ENCODE assay signal across 8 cellular contexts in genomic region chr21:33267250-33267649, GRCh38. TPM values are rescaled to one million over a fixed set of nuclear protein-coding genes. Genes with fewer than 3 reads are reported as not detected.
DNase-seq lines count a peak whose midpoint lies in the region; ATAC-seq and TF ChIP-seq lines count a peak whose summit lies in the region.

No MANE protein-coding gene starts in this region.

- POLR2A ChIA-PET in OCI-LY7 (lab: Charles Lee), result interaction anchor here (0.7 to 2.5 kb wide), 15 partner anchors 19 to 67 kb away, joined by 3 to 12 read pairs (median 4); partner anchors contain the start of gene IFNAR1

- H3K36me3 Mint-ChIP-seq in endodermal cell (ENCODE audit: low read depth), result peaks cover 13% of the 10 kb centered on the region

- H2BK5ac ChIP-seq in trophoblast cell (ENCODE audit: low read depth, low read length, poor library complexity), result no peak overlapping the region

- peaks cover 45% of the 10 kb centered on the region for H3K36me3 ChIP-seq in DND-41 (ENCODE audit: insufficient read depth, low read length)
- H3K36me3 ChIP-seq in OCI-LY7 (ENCODE audit: insufficient read depth, low read length), result peaks cover 77% of the 10 kb centered on the region
- H3K36me3 ChIP-seq in endodermal cell (ENCODE audit: control insufficient read depth, insufficient read depth, low read length), result peaks cover 10% of the 10 kb centered on the region
- peaks cover 0 to 6% of the 10 kb centered on the region in 2 experiments for H3K36me3 ChIP-seq in trophoblast cell (ENCODE audit: control insufficient read depth in 1 of 2, insufficient read depth in 2 of 2, low read length in 2 of 2)

- no peak overlapping the region for H4K8ac ChIP-seq in trophoblast cell (ENCODE audit: low read depth, low read length)

- H3K4me2 ChIP-seq in DND-41 (ENCODE audit: insufficient read depth, low read length) (peak overlapping the region; percentile 72), OCI-LY7 (ENCODE audit: low read length) (peak overlapping the region; percentile 97), trophoblast cell (ENCODE audit: low read length) (peak overlapping the region; percentile 58)

- H4K20me1 ChIP-seq in DND-41 (ENCODE audit: insufficient read depth, low read length) (peaks cover 10% of the 10 kb centered on the region; the same call in 1 of the 2 replicates), OCI-LY7 (ENCODE audit: insufficient read depth, low read length) (0 out of 2 replicates have a peak, but pooled peaks cover 7% of the 10 kb centered on the region)

- no peak overlapping the region for H4K91ac ChIP-seq in trophoblast cell (ENCODE audit: low read depth, low read length)

- H3K27ac ChIP-seq in DND-41 (ENCODE audit: low read length) (peak overlapping the region; percentile 79), OCI-LY7 (ENCODE audit: low read depth, low read length, poor library complexity, severe bottlenecking) (peak overlapping the region; percentile 70), endodermal cell (ENCODE audit: low read depth, low read length) (no peak overlapping the region), trophoblast cell (ENCODE audit: low read depth, low read length) (no peak overlapping the region)

- 89% methylated on average over 4 of the region's 7 CpGs; no CpG with 5 or more reads in 1 of the 2 experiments for WGBS in endodermal cell (ENCODE audit: insufficient coverage in 1 of 2, insufficient read length in 1 of 2), 2 experiments
- WGBS in trophoblast cell (ENCODE audit: extremely low coverage, insufficient coverage, insufficient read length), result no CpG with 5 or more reads among the region's 7 CpGs

- H3K4me3 Mint-ChIP-seq in endodermal cell, result peak overlapping the region; percentile 63

- H3K4me1 ChIP-seq in DND-41 (ENCODE audit: insufficient read depth, low read length) (peaks cover 35% of the 10 kb centered on the region), OCI-LY7 (ENCODE audit: insufficient read depth, low read length, poor library complexity, severe bottlenecking) (peaks cover 52% of the 10 kb centered on the region), endodermal cell (ENCODE audit: control insufficient read depth, insufficient read depth, low read length) (no peaks in the 10 kb centered on the region), trophoblast cell (ENCODE audit: control insufficient read depth in 1 of 2, insufficient read depth in 2 of 2, low read length in 2 of 2) (peaks cover 0 to 10% of the 10 kb centered on the region in 2 experiments)

- no peak overlapping the region for H2BK12ac ChIP-seq in trophoblast cell (ENCODE audit: low read length)

- H3K27me3 Mint-ChIP-seq in endodermal cell (ENCODE audit: insufficient read depth), result peaks cover 12% of the 10 kb centered on the region

- H3K27me3 ChIP-seq in DND-41 (ENCODE audit: insufficient read depth, low read length, poor library complexity) (no peaks in the 10 kb centered on the region), endodermal cell (ENCODE audit: control insufficient read depth, insufficient read depth, low read length, poor library complexity, severe bottlenecking) (no peaks in the 10 kb centered on the region), trophoblast cell (ENCODE audit: insufficient read depth, low read length) (no peaks in the 10 kb centered on the region)

- TF ChIP-seq CTCF in DND-41 (IDR thresholded peaks at IDR 0.05; ENCODE audit: borderline replicate concordance, extremely low read depth, low read length, poor library complexity, severe bottlenecking) (no peak), OCI-LY7 (conservative IDR thresholded peaks at IDR 0.05; ENCODE audit: low read length) (no peak), endodermal cell (conservative IDR thresholded peaks at IDR 0.05) (no peak)

- peak overlapping the region; percentile 72 for H3K9ac ChIP-seq in DND-41 (ENCODE audit: low read depth, low read length)
- H3K9ac ChIP-seq in endodermal cell (ENCODE audit: extremely low read depth, low read length, poor library complexity, severe bottlenecking), result no peak overlapping the region
- no peak overlapping the region for H3K9ac ChIP-seq in trophoblast cell (ENCODE audit: low read length)

- H3K18ac ChIP-seq in trophoblast cell (ENCODE audit: low read length), result no peak overlapping the region

- H4K12ac ChIP-seq in trophoblast cell (ENCODE audit: low read depth, low read length), result no peak overlapping the region

- peak overlapping the region; percentile 57 to 59 for H3K4me3 ChIP-seq in DND-41 (ENCODE audit: low read depth in 1 of 2, low read length in 2 of 2)
- H3K4me3 ChIP-seq in OCI-LY7 (ENCODE audit: low read depth, low read length, poor library complexity, severe bottlenecking), result peak overlapping the region; percentile 78
- H3K4me3 ChIP-seq in endodermal cell (ENCODE audit: low read length), result peak overlapping the region; percentile 81
- H3K4me3 ChIP-seq in trophoblast cell (ENCODE audit: low read depth, low read length), result no peak overlapping the region

- H3K79me1 ChIP-seq in trophoblast cell (ENCODE audit: low read length), result peaks cover 5% of the 10 kb centered on the region

- CTCF ChIA-PET in OCI-LY7 (lab: Charles Lee; ENCODE audit: unreplicated experiment), result interaction anchor here (0.6 kb wide), 1 partner anchor 52 kb away, joined by 11 read pairs; no protein-coding TSS in a partner anchor

- intact Hi-C loops in OCI-LY7 (cut with micrococcal nuclease; ENCODE audit: unreplicated experiment), result loop anchor here (2.0 to 5.0 kb wide), 4 partner anchors 35 to 495 kb away; partner anchors contain the start of gene PAXBP1

- no peak overlapping the region for H3K4ac ChIP-seq in trophoblast cell (ENCODE audit: low read depth, low read length)

- no peak overlapping the region for H2AK5ac ChIP-seq in trophoblast cell (ENCODE audit: low read length)

- no peak for ATAC-seq in DND-41 (ENCODE audit: insufficient read depth, low read depth)
- ATAC-seq in HG03175 (IDR thresholded peaks at IDR 0.05; ENCODE audit: unreplicated experiment), result no peak
- ATAC-seq in GM18867 (IDR thresholded peaks at IDR 0.05; ENCODE audit: unreplicated experiment), result no peak

- no peak for DNase-seq in DND-41
- no peak for DNase-seq in OCI-LY7 (ENCODE audit: low spot score)
- no peak for DNase-seq in endodermal cell
- no peak for DNase-seq in trophoblast cell
- DNase-seq in ecto neural progenitor cell (ENCODE audit: low spot score), result no peak
- no peak for DNase-seq in stimulated activated CD4-positive, alpha-beta T cell treated with anti-CD3 and anti-CD28 coated beads, Interleukin-4, amount 100 ng/mL, for 1 hour

- H3K4me1 Mint-ChIP-seq in endodermal cell, result peaks cover 10% of the 10 kb centered on the region

- H2BK120ac ChIP-seq in trophoblast cell (ENCODE audit: insufficient read depth, low read length, poor library complexity), result no peak overlapping the region

- BruUV-seq in OCI-LY7 (replicated peaks; lab: Mats Ljungman, UMichigan), result no TSS peak

- no peaks in the 10 kb centered on the region for H3K9me3 Mint-ChIP-seq in endodermal cell

- H3K23ac ChIP-seq in trophoblast cell (ENCODE audit: low read length), result no peak overlapping the region

- H3K79me2 ChIP-seq in DND-41 (ENCODE audit: insufficient read depth, low read length) (peaks cover 43% of the 10 kb centered on the region), OCI-LY7 (ENCODE audit: insufficient read depth, low read depth, low read length) (peaks cover 63% of the 10 kb centered on the region; the same call in 1 of the 2 replicates), trophoblast cell (ENCODE audit: control insufficient read depth, insufficient read depth, low read length, poor library complexity) (peaks cover 3% of the 10 kb centered on the region)

- peak overlapping the region; percentile 79 for H2AFZ ChIP-seq in DND-41 (ENCODE audit: low read depth, low read length)
- no peak overlapping the region for H2AFZ ChIP-seq in OCI-LY7 (ENCODE audit: low read length)
- no peak overlapping the region for H2AFZ ChIP-seq in trophoblast cell (ENCODE audit: insufficient read depth, low read length, poor library complexity)

- H3K14ac ChIP-seq in trophoblast cell (ENCODE audit: low read length), result no peak overlapping the region

- no peak overlapping the region for H3K27ac Mint-ChIP-seq in endodermal cell

- no peaks in the 10 kb centered on the region for H3K9me3 ChIP-seq in DND-41 (ENCODE audit: insufficient read depth, low read length, severe bottlenecking)
- H3K9me3 ChIP-seq in OCI-LY7 (ENCODE audit: low read length), result no peaks in the 10 kb centered on the region
- no peaks in the 10 kb centered on the region for H3K9me3 ChIP-seq in endodermal cell (ENCODE audit: control insufficient read depth, low read length)
- no peaks in the 10 kb centered on the region for H3K9me3 ChIP-seq in trophoblast cell (ENCODE audit: insufficient read depth, low read depth, low read length)

- no peaks in the 10 kb centered on the region for H3K9me2 ChIP-seq in OCI-LY7 (ENCODE audit: insufficient read depth, low read length)

RNA-seq across cellular contexts. Expression of gene IL10RB, which starts 1.1 kb away (rescaled TPM):
- 44.3 and 48.0 TPM in 2 replicates for total RNA-seq in OCI-LY7 (2014; rRNA removed; shearing (Covaris generic))
- 48.3 and 54.5 TPM in 2 replicates for total RNA-seq in OCI-LY7 (2022)
- total RNA-seq in endodermal cell, result 1 to 10 TPM; 4.1 to 5.3 TPM
- 11.6 TPM for polyA plus RNA-seq in endodermal cell (2013, experiment 1 of 2)
- polyA plus RNA-seq in endodermal cell (2013, experiment 2 of 2), result 8.9 TPM
- 8.6 and 8.7 TPM in 2 replicates for polyA plus RNA-seq in trophoblast cell (2013)

RNA-seq across cellular contexts. Expression of gene IFNAR2, which starts 37.5 kb away (rescaled TPM):
- 22.1 and 24.8 TPM in 2 replicates for total RNA-seq in OCI-LY7 (2014; rRNA removed; shearing (Covaris generic))
- 93.5 and 114 TPM in 2 replicates for total RNA-seq in OCI-LY7 (2022)
- total RNA-seq in endodermal cell, result 10 to 100 TPM; 14.1 to 27.7 TPM
- 24.1 TPM for polyA plus RNA-seq in endodermal cell (2013, experiment 1 of 2)
- polyA plus RNA-seq in endodermal cell (2013, experiment 2 of 2), result 24.8 TPM
- 7.0 and 7.9 TPM in 2 replicates for polyA plus RNA-seq in trophoblast cell (2013)

RNA-seq across cellular contexts. Expression of gene IFNAR1, which starts 57.5 kb away (rescaled TPM):
- 17.0 and 18.1 TPM in 2 replicates for total RNA-seq in OCI-LY7 (2014; rRNA removed; shearing (Covaris generic))
- 60.8 and 65.2 TPM in 2 replicates for total RNA-seq in OCI-LY7 (2022)
- 10 to 100 TPM; 11.7 to 16.9 TPM for total RNA-seq in endodermal cell
- 20.8 TPM for polyA plus RNA-seq in endodermal cell (2013, experiment 1 of 2)
- polyA plus RNA-seq in endodermal cell (2013, experiment 2 of 2), result 18.7 TPM
- polyA plus RNA-seq in trophoblast cell (2013), result 14.1 and 17.7 TPM in 2 replicates

Comparison
In these comparisons a context has a peak if more than half of its experiments do, and no peak if none do; other contexts are left out.
1. H3K27ac ChIP-seq: peak in DND-41 (single experiment) and OCI-LY7 (single experiment); none in endodermal cell (single experiment) and trophoblast cell (single experiment).
2. RNA of gene IL10RB, which starts 1.1 kb away (total RNA-seq): 44.3 to 54.5 TPM in OCI-LY7; 4.1 to 5.3 TPM in endodermal cell; every median in the first group is over 4 times any median in the second.
3. Peak in every context shown above with its lines, with median percentiles within 50 percentile points of each other: H3K4me2 ChIP-seq.